23 cellular contexts compared by ENCODE assay signal in genomic region chr11:88117281-88117858, GRCh38. TPM values are rescaled to one million over a fixed set of nuclear protein-coding genes. Genes with fewer than 3 reads are reported as not detected.
DNase-seq lines count a peak whose midpoint lies in the region; ATAC-seq and TF ChIP-seq lines count a peak whose summit lies in the region.
"Had no signal": no experiment of that assay in that cellular context is flagged by ENCODE, and none has a peak within 500 bp of the region (broad histone marks: within the 10 kb centered on the region; RNA-seq: fewer than 3 reads in every experiment).

No MANE protein-coding gene starts in this region.

- H3K9ac ChIP-seq in neural progenitor cell, result no peak overlapping the region

- H3K27ac ChIP-seq in neural progenitor cell, result no peak overlapping the region
- H3K27ac ChIP-seq: gastroesophageal sphincter, ovary, thoracic aorta, VCaP had no signal

- ATAC-seq in GM19023 (IDR thresholded peaks at IDR 0.05; ENCODE audit: unreplicated experiment), result peak; percentile 54
- ATAC-seq in HG02610 (IDR thresholded peaks at IDR 0.05; ENCODE audit: unreplicated experiment), result peak; percentile 85
- peak; percentile 53 for ATAC-seq in HG03378 (IDR thresholded peaks at IDR 0.05; ENCODE audit: unreplicated experiment)
- ATAC-seq: gastroesophageal sphincter; GM23338; naive thymus-derived CD4-positive, alpha-beta T cell; sciatic nerve had no signal

- H3K4me3 Mint-ChIP-seq in neural progenitor cell, result no peak overlapping the region
- no peak overlapping the region for H3K4me3 Mint-ChIP-seq in activated CD4-positive, alpha-beta T cell treated with anti-CD3 and anti-CD28 coated beads, Interleukin-2, amount 10 ng/mL, durations not matched to agents 24 days and 14 days
- H3K4me3 Mint-ChIP-seq: GM23338; naive thymus-derived CD4-positive, alpha-beta T cell; stimulated activated naive B cell treated with anti-CD40 and anti-IgM and Interleukin-4, amounts not matched to agents 10 μg/mL and 1 μg/mL and 100 μg/mL, for 72 hours had no signal

- H3K79me2 ChIP-seq in neural progenitor cell (ENCODE audit: low read depth), result no peaks in the 10 kb centered on the region

- no peaks in the 10 kb centered on the region for H3K9me3 Mint-ChIP-seq in neural progenitor cell
- no peaks in the 10 kb centered on the region for H3K9me3 Mint-ChIP-seq in activated CD4-positive, alpha-beta T cell treated with anti-CD3 and anti-CD28 coated beads, Interleukin-2, amount 10 ng/mL, durations not matched to agents 24 days and 14 days
- H3K9me3 Mint-ChIP-seq: GM23338; naive thymus-derived CD4-positive, alpha-beta T cell; stimulated activated naive B cell treated with anti-CD40 and anti-IgM and Interleukin-4, amounts not matched to agents 10 μg/mL and 1 μg/mL and 100 μg/mL, for 72 hours had no signal

- peak overlapping the region; percentile 69 for H3K4me2 ChIP-seq in neural progenitor cell
- H3K4me2 ChIP-seq: GM23338 had no signal

- no peaks in the 10 kb centered on the region for H3K36me3 ChIP-seq in neural progenitor cell
- H3K36me3 ChIP-seq: gastroesophageal sphincter, ovary, thoracic aorta had no signal

- no peaks in the 10 kb centered on the region for H3K36me3 Mint-ChIP-seq in neural progenitor cell
- no peaks in the 10 kb centered on the region for H3K36me3 Mint-ChIP-seq in activated CD4-positive, alpha-beta T cell treated with anti-CD3 and anti-CD28 coated beads, Interleukin-2, amount 10 ng/mL, durations not matched to agents 24 days and 14 days (ENCODE audit: low read depth)
- H3K36me3 Mint-ChIP-seq: naive thymus-derived CD4-positive, alpha-beta T cell; stimulated activated naive B cell treated with anti-CD40 and anti-IgM and Interleukin-4, amounts not matched to agents 10 μg/mL and 1 μg/mL and 100 μg/mL, for 72 hours had no signal

- no peaks in the 10 kb centered on the region for H4K20me1 ChIP-seq in neural progenitor cell (ENCODE audit: low read depth)

- DNase-seq in neural progenitor cell (ENCODE audit: low spot score) (no peak), NCI-H446 treated with DMSO at 0.1 percent for 48 hours (lab: John Stamatoyannopoulos, UW) (no peak), D341Med (ENCODE audit: low spot score) (no peak)
- no peak for DNase-seq in activated CD4-positive, alpha-beta T cell treated with anti-CD3 and anti-CD28 coated beads, Interleukin-2, amount 10 ng/mL, durations not matched to agents 24 days and 14 days
- DNase-seq: activated CD8-positive, alpha-beta memory T cell treated with anti-CD3 and anti-CD28 coated beads, Interleukin-2, amount 50 U/mL, for 48 hours; activated gamma-delta T cell treated with Interleukin-2 at 50 U/mL for 16 hours; DMS79 treated with DMSO at 0.1 percent for 48 hours; kidney glomerular epithelial cell; mesenchymal stem cell; naive thymus-derived CD4-positive, alpha-beta T cell; NCI-H1417; NCI-H526; ovary; Right ventricle myocardium superior; stimulated activated naive B cell treated with anti-CD40 and anti-IgM and Interleukin-4, amounts not matched to agents 10 μg/mL and 1 μg/mL and 100 μg/mL, for 72 hours had no signal

- peaks cover 29% of the 10 kb centered on the region for H3K4me1 Mint-ChIP-seq in neural progenitor cell
- no peaks in the 10 kb centered on the region for H3K4me1 Mint-ChIP-seq in activated CD4-positive, alpha-beta T cell treated with anti-CD3 and anti-CD28 coated beads, Interleukin-2, amount 10 ng/mL, durations not matched to agents 24 days and 14 days
- H3K4me1 Mint-ChIP-seq: naive thymus-derived CD4-positive, alpha-beta T cell; stimulated activated naive B cell treated with anti-CD40 and anti-IgM and Interleukin-4, amounts not matched to agents 10 μg/mL and 1 μg/mL and 100 μg/mL, for 72 hours had no signal

- no peak for TF ChIP-seq CTCF in neural progenitor cell (IDR thresholded peaks at IDR 0.05)

- no peak overlapping the region for H3K4me3 ChIP-seq in neural progenitor cell
- H3K4me3 ChIP-seq: gastroesophageal sphincter, GM23338, ovary, thoracic aorta had no signal

- no peak overlapping the region for H2AFZ ChIP-seq in neural progenitor cell (replicated peaks)
- H2AFZ ChIP-seq: GM23338 had no signal

- no peaks in the 10 kb centered on the region for H3K9me3 ChIP-seq in neural progenitor cell (ENCODE audit: low read depth)
- H3K9me3 ChIP-seq: gastroesophageal sphincter, ovary, thoracic aorta had no signal

- no peaks in the 10 kb centered on the region for H3K27me3 Mint-ChIP-seq in neural progenitor cell (ENCODE audit: insufficient read depth, low read depth)
- no peaks in the 10 kb centered on the region for H3K27me3 Mint-ChIP-seq in activated CD4-positive, alpha-beta T cell treated with anti-CD3 and anti-CD28 coated beads, Interleukin-2, amount 10 ng/mL, durations not matched to agents 24 days and 14 days
- H3K27me3 Mint-ChIP-seq: stimulated activated naive B cell treated with anti-CD40 and anti-IgM and Interleukin-4, amounts not matched to agents 10 μg/mL and 1 μg/mL and 100 μg/mL, for 72 hours had no signal

- no peaks in the 10 kb centered on the region for H3K27me3 ChIP-seq in neural progenitor cell
- H3K27me3 ChIP-seq: gastroesophageal sphincter, ovary had no signal

- H3K27ac Mint-ChIP-seq in neural progenitor cell, result no peak overlapping the region
- H3K27ac Mint-ChIP-seq in activated CD4-positive, alpha-beta T cell treated with anti-CD3 and anti-CD28 coated beads, Interleukin-2, amount 10 ng/mL, durations not matched to agents 24 days and 14 days, result no peak overlapping the region
- H3K27ac Mint-ChIP-seq: GM23338; naive thymus-derived CD4-positive, alpha-beta T cell; stimulated activated naive B cell treated with anti-CD40 and anti-IgM and Interleukin-4, amounts not matched to agents 10 μg/mL and 1 μg/mL and 100 μg/mL, for 72 hours had no signal

- intact Hi-C loops in activated CD4-positive, alpha-beta T cell treated with anti-CD3 and anti-CD28 coated beads, Interleukin-2, amount 10 ng/mL, durations not matched to agents 24 days and 14 days (cut with micrococcal nuclease), result no loop called here

- peaks cover 22% of the 10 kb centered on the region for H3K4me1 ChIP-seq in neural progenitor cell
- H3K4me1 ChIP-seq: gastroesophageal sphincter had no signal

- peaks cover 9% of the 10 kb centered on the region for H3F3A ChIP-seq in neural progenitor cell (ENCODE audit: low read depth)

RNA-seq across cellular contexts. Expression of gene RAB38, which starts 57.9 kb away (rescaled TPM):
- total RNA-seq in neural progenitor cell (ENCODE audit: low replicate concordance), result 8.1 and 10.1 TPM in 2 replicates
- 2.0 and 2.2 TPM in 2 replicates for total RNA-seq in activated CD4-positive, alpha-beta T cell treated with anti-CD3 and anti-CD28 coated beads, Interleukin-2, amount 10 ng/mL, durations not matched to agents 24 days and 14 days
